In the genomic region with DNA sequence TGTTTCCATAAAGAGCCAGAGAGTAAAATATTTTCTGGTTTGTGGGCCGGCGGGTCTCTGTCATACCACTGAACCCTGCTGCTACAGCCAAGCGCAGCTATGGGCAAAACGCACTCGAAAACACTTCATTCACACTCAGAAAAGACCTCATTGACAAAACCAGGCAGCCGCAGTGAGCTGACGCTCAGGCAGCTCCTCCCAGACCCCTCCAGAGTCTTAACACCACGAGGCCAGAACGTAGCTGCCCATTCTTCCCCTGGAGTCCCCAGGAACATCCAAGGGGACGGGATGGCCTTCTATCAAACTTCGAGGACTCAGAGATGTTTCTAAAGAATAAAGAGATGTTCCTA, we compare ENCODE assay signal across 19 cellular contexts. TPM values are rescaled to one million over a fixed set of nuclear protein-coding genes. Genes with fewer than 3 reads are reported as not detected.
DNase-seq lines count a peak whose midpoint lies in the region; ATAC-seq, FAIRE-seq and TF ChIP-seq lines count a peak whose summit lies in the region.
"Had no signal": no experiment of that assay in that cellular context is flagged by ENCODE, and none has a peak within 500 bp of the region (broad histone marks: within the 10 kb centered on the region; RNA-seq: fewer than 3 reads in every experiment).

No MANE protein-coding gene starts in this region.

- no peak for TF ChIP-seq RAD21 in H1 (IDR thresholded peaks at IDR 0.05 in 1 of 2, conservative IDR thresholded peaks at IDR 0.05 in 1 of 2; ENCODE audit: low read depth in 2 of 2, low read length in 2 of 2)

- no peak overlapping the region for H2BK5ac ChIP-seq in H9 (ENCODE audit: insufficient read length, low read length)
- no peak overlapping the region for H2BK5ac ChIP-seq in H1 (ENCODE audit: low read depth, low read length)

- TF ChIP-seq POLR2A in H1 (IDR thresholded peaks at IDR 0.05; ENCODE audit: control extremely low read depth in 1 of 2, low read depth in 2 of 2, low read length in 2 of 2) (no peak), prostate gland (IDR thresholded peaks at IDR 0.05) (no peak)

- no peak overlapping the region for H2BK120ac ChIP-seq in H9 (ENCODE audit: low read depth, low read length, poor library complexity, severe bottlenecking)
- no peak overlapping the region for H2BK120ac ChIP-seq in H1 (replicated peaks; ENCODE audit: low read depth, low read length)

- no peak overlapping the region for H2AFZ ChIP-seq in H9 (ENCODE audit: low read length)
- no peak overlapping the region for H2AFZ ChIP-seq in H1 (ENCODE audit: low read length)

- H3K79me2 ChIP-seq in H9 (ENCODE audit: insufficient read depth, low read length) (no peaks in the 10 kb centered on the region; the same call in 1 of the 2 replicates), H1 (ENCODE audit: control insufficient read depth in 1 of 2, insufficient read depth in 2 of 2, low read length in 2 of 2) (peaks cover 0 to 8% of the 10 kb centered on the region in 2 experiments; a peak in 3 of 4 replicates)

- no peak for FAIRE-seq in H1 (lab: Jason Lieb, UNC)
- FAIRE-seq: GM18507 had no signal

- H3K4ac ChIP-seq in H9 (ENCODE audit: low read depth, low read length), result no peak overlapping the region
- no peak overlapping the region for H3K4ac ChIP-seq in H1 (replicated peaks; ENCODE audit: insufficient read length, low read depth, low read length)

- H3K27ac ChIP-seq in H9 (ENCODE audit: insufficient read length, low read depth, low read length) (no peak overlapping the region), H1 (ENCODE audit: low read depth, low read length) (no peak overlapping the region), prostate gland (peak overlapping the region; percentile 60 to 73)
- H3K27ac ChIP-seq: BLaER1 treated with 17β-estradiol and CSF1 and Interleukin-3, amounts not matched to agents 10 nM and 100 nM; lower lobe of right lung had no signal

- H2BK20ac ChIP-seq in H9 (ENCODE audit: low read depth, low read length, poor library complexity, severe bottlenecking) (no peak overlapping the region), H1 (ENCODE audit: low read length) (no peak overlapping the region)

- H3K27me3 ChIP-seq in H9 (ENCODE audit: insufficient read depth, low read length) (no peaks in the 10 kb centered on the region), H1 (replicated peaks in 1 of 4; ENCODE audit: control insufficient read depth in 3 of 4, extremely low read depth in 1 of 4, insufficient read depth in 3 of 4, low read length in 3 of 4) (no peaks in the 10 kb centered on the region), prostate gland (replicated peaks; ENCODE audit: insufficient read depth) (no peaks in the 10 kb centered on the region)
- H3K27me3 ChIP-seq: BLaER1 treated with 17β-estradiol and CSF1 and Interleukin-3, amounts not matched to agents 10 nM and 100 nM had no signal

- H3K9me3 ChIP-seq in H9 (ENCODE audit: control insufficient read depth, low read depth, low read length) (no peaks in the 10 kb centered on the region), H1 (ENCODE audit: insufficient read depth in 2 of 2, low read depth in 1 of 2, low read length in 1 of 2) (no peaks in the 10 kb centered on the region), prostate gland (no peaks in the 10 kb centered on the region)
- H3K9me3 ChIP-seq: BLaER1 treated with 17β-estradiol and CSF1 and Interleukin-3, amounts not matched to agents 10 nM and 100 nM; lower lobe of right lung had no signal

- H4K91ac ChIP-seq in H9 (ENCODE audit: insufficient read length, low read depth, low read length) (no peak overlapping the region), H1 (replicated peaks; ENCODE audit: insufficient read length, low read length) (no peak overlapping the region)

- no peak overlapping the region for H3K56ac ChIP-seq in H9 (ENCODE audit: insufficient read length, low read depth, low read length)
- H3K56ac ChIP-seq in H1 (replicated peaks; ENCODE audit: insufficient read length, low read depth, low read length), result no peak overlapping the region

- H3K36me3 Mint-ChIP-seq in Calu3 (ENCODE audit: insufficient read depth, unreplicated experiment) (peaks cover 100% of the 10 kb centered on the region), H9 (ENCODE audit: insufficient read depth in 1 of 3, low read depth in 3 of 3) (peaks cover 17 to 43% (median 28%) of the 10 kb centered on the region in 3 experiments)

- ATAC-seq in GM21529 (IDR thresholded peaks at IDR 0.05; ENCODE audit: unreplicated experiment), result no peak
- ATAC-seq: activated CD4-positive, CD25-positive, alpha-beta regulatory T cell treated with anti-CD3 and anti-CD28 coated beads, Interleukin-2, amount 50 U/mL, for 24 hours; esophagus mucosa; lower lobe of right lung; T-helper 17 cell had no signal

- H3K23me2 ChIP-seq in H9 (ENCODE audit: insufficient read length, low read depth, low read length, poor library complexity, severe bottlenecking), result no peaks in the 10 kb centered on the region
- peaks cover 8% of the 10 kb centered on the region; the same call in 1 of the 2 replicates for H3K23me2 ChIP-seq in H1 (ENCODE audit: low read depth, low read length)

- no peak overlapping the region for H3K23ac ChIP-seq in H9 (ENCODE audit: insufficient read length, low read depth, low read length)
- no peak overlapping the region for H3K23ac ChIP-seq in H1 (ENCODE audit: insufficient read length)

- no peak for TF ChIP-seq CTCF in Calu3 (IDR thresholded peaks at IDR 0.05; ENCODE audit: unreplicated experiment)
- TF ChIP-seq CTCF in H9 (conservative IDR thresholded peaks at IDR 0.05), result no peak
- TF ChIP-seq CTCF in H1 (IDR thresholded peaks at IDR 0.05; ENCODE audit: control extremely low read depth in 1 of 3, insufficient read depth in 1 of 3, low read depth in 1 of 3, low read length in 3 of 3), result no peak
- no peak for TF ChIP-seq CTCF in prostate gland (IDR thresholded peaks at IDR 0.05)
- TF ChIP-seq CTCF in GM13977 (IDR thresholded peaks at IDR 0.05; ENCODE audit: extremely low read depth, insufficient read depth, missing control alignments), result no peak

- no peak overlapping the region for H3K4me2 ChIP-seq in H9 (ENCODE audit: insufficient read depth, insufficient read length, low read length)
- H3K4me2 ChIP-seq in H1 (ENCODE audit: insufficient read depth in 1 of 2, low read depth in 2 of 2, low read length in 2 of 2), result no peak overlapping the region
- H3K4me2 ChIP-seq: smooth muscle cell had no signal

- H4K20me1 ChIP-seq in H9 (ENCODE audit: control insufficient read depth, insufficient read depth, insufficient read length) (no peaks in the 10 kb centered on the region), H1 (replicated peaks in 1 of 2; ENCODE audit: control insufficient read depth in 1 of 2, insufficient read depth in 2 of 2, low read length in 2 of 2) (peaks cover 3 to 13% of the 10 kb centered on the region in 2 experiments)

- CTCF ChIA-PET in Calu3 (lab: Charles Lee) (interaction anchor here (2.2 kb wide), 1 partner anchor 33 kb away, joined by 6 read pairs; no protein-coding TSS in a partner anchor), H1 (lab: Charles Lee; ENCODE audit: partially characterized antibody) (interaction anchor here (1.0 to 4.8 kb wide), 10 partner anchors 13 to 520 kb away, joined by 3 to 28 read pairs (median 4); no protein-coding TSS in a partner anchor)

- H2AK5ac ChIP-seq in H9 (ENCODE audit: insufficient read length, low read length) (no peak overlapping the region), H1 (ENCODE audit: low read depth, low read length) (no peak overlapping the region)

- in situ Hi-C loops in GM13977 (cut with MboI; ENCODE audit: low pct_unique_long_range_greater_than_20kb, low sequenced_read_pairs, unreplicated experiment), result loop anchor here (10.0 kb wide), 1 partner anchor 429 kb away; no protein-coding TSS in a partner anchor

- no peak overlapping the region for H4K8ac ChIP-seq in H9 (replicated peaks; ENCODE audit: insufficient read length, low read depth, low read length)
- peak overlapping the region; percentile 72; the same call in 1 of the 2 replicates for H4K8ac ChIP-seq in H1 (ENCODE audit: extremely low read depth, insufficient read depth, low read length)

- H4K5ac ChIP-seq in H9 (ENCODE audit: insufficient read length, low read depth, low read length) (no peak overlapping the region), H1 (ENCODE audit: insufficient read length, low read depth, low read length) (no peak overlapping the region)

- H3K36me3 ChIP-seq in H1 (ENCODE audit: control insufficient read depth in 2 of 4, insufficient read depth in 4 of 4, low read length in 3 of 4) (peaks cover 3 to 8% (median 4%) of the 10 kb centered on the region in 4 experiments; a peak in 5 of 8 replicates), prostate gland (peaks cover 13 to 25% of the 10 kb centered on the region in 2 donors)

- H3K18ac ChIP-seq in H9 (ENCODE audit: insufficient read length, low read depth, low read length), result no peak overlapping the region
- no peak overlapping the region for H3K18ac ChIP-seq in H1 (ENCODE audit: extremely low read depth, low read length)

- H3K27me3 Mint-ChIP-seq in Calu3 (ENCODE audit: unreplicated experiment), result no peaks in the 10 kb centered on the region
- H3K27me3 Mint-ChIP-seq in H9 (ENCODE audit: low read depth), result no peaks in the 10 kb centered on the region
- H3K27me3 Mint-ChIP-seq: T-helper 17 cell had no signal

- TF ChIP-seq EP300 in H1 (IDR thresholded peaks at IDR 0.05; ENCODE audit: borderline replicate concordance in 1 of 2, low read depth in 2 of 2, low read length in 2 of 2), result no peak

- H3K4me3 Mint-ChIP-seq in Calu3 (ENCODE audit: low read depth, unreplicated experiment), result peak overlapping the region; percentile 12
- no peak overlapping the region for H3K4me3 Mint-ChIP-seq in H9
- H3K4me3 Mint-ChIP-seq: activated naive CD4-positive, alpha-beta T cell treated with anti-CD3 and anti-CD28 coated beads for 36 hours; T-helper 17 cell had no signal

- H3K27ac Mint-ChIP-seq in Calu3 (ENCODE audit: unreplicated experiment) (peak overlapping the region; percentile 95), H9 (peak overlapping the region in 2 of 3 experiments; percentile 36 to 77; a peak in 4 of 7 replicates)
- H3K27ac Mint-ChIP-seq: activated naive CD4-positive, alpha-beta T cell treated with anti-CD3 and anti-CD28 coated beads for 36 hours; T-helper 17 cell had no signal

- BruUV-seq in Calu3 (replicated peaks; lab: Mats Ljungman, UMichigan), result no TSS peak

- H3K9ac ChIP-seq in H9 (ENCODE audit: extremely low read depth, insufficient read length, low read length) (no peak overlapping the region), H1 (replicated peaks in 1 of 4; ENCODE audit: extremely low read depth in 1 of 4, low read depth in 3 of 4, low read length in 3 of 4) (no peak overlapping the region)

- H3K4me3 ChIP-seq in H1 (ENCODE audit: extremely low read depth in 1 of 4, insufficient read depth in 2 of 4, low read depth in 3 of 4, low read length in 4 of 4) (no peak overlapping the region), prostate gland (no peak overlapping the region)
- H3K4me3 ChIP-seq: BLaER1 treated with 17β-estradiol and CSF1 and Interleukin-3, amounts not matched to agents 10 nM and 100 nM; lower lobe of right lung; smooth muscle cell had no signal

- H3K9me3 Mint-ChIP-seq in Calu3 (ENCODE audit: low read depth, unreplicated experiment) (no peaks in the 10 kb centered on the region), H9 (no peaks in the 10 kb centered on the region)
- H3K9me3 Mint-ChIP-seq: activated naive CD4-positive, alpha-beta T cell treated with anti-CD3 and anti-CD28 coated beads for 36 hours had no signal

- H3K4me1 ChIP-seq in H9 (ENCODE audit: insufficient read depth, low read length), result no peaks in the 10 kb centered on the region
- H3K4me1 ChIP-seq in H1 (replicated peaks in 1 of 4; ENCODE audit: control insufficient read depth in 3 of 4, insufficient read depth in 4 of 4, low read length in 3 of 4), result peaks cover 0 to 4% (median 2%) of the 10 kb centered on the region in 4 experiments; a peak in 3 of 7 replicates
- H3K4me1 ChIP-seq in prostate gland (replicated peaks), result peaks cover 19% of the 10 kb centered on the region

- no peak overlapping the region for H3T11ph ChIP-seq in H9 (ENCODE audit: low read length)

- no peak overlapping the region for H2BK15ac ChIP-seq in H9 (ENCODE audit: low read depth, low read length)
- no peak overlapping the region for H2BK15ac ChIP-seq in H1 (ENCODE audit: low read length)

- DNase-seq in Calu3, result no peak
- DNase-seq in H9, result no peak
- DNase-seq in H1 (ENCODE audit: low read depth in 1 of 2, low spot score in 2 of 2), result peak in 1 of 2 experiments; percentile 43
- DNase-seq in prostate gland (ENCODE audit: low spot score), result no peak
- no peak for DNase-seq in NOMO-1 (lab: John Stamatoyannopoulos, UW; ENCODE audit: unreplicated experiment in 2 of 2)
- DNase-seq in GM13977 (ENCODE audit: low spot score), result no peak
- DNase-seq: activated naive CD4-positive, alpha-beta T cell treated with anti-CD3 and anti-CD28 coated beads for 36 hours; DMS 273 treated with DMSO at 0.1 percent for 48 hours; NCI-H1417 treated with DMSO at 0.1 percent for 48 hours; NCI-H226; SHP77 treated with DMSO at 0.1 percent for 48 hours had no signal

- POLR2A ChIA-PET in H1 (lab: Charles Lee; ENCODE audit: partially characterized antibody), result no interaction called here

- H2BK12ac ChIP-seq in H9 (ENCODE audit: insufficient read length, low read depth, low read length) (no peak overlapping the region), H1 (ENCODE audit: low read depth, low read length) (no peak overlapping the region)

- H3K4me1 Mint-ChIP-seq in Calu3 (ENCODE audit: low read depth, unreplicated experiment) (peaks cover 60% of the 10 kb centered on the region), H9 (peaks cover 13 to 16% of the 10 kb centered on the region in 2 experiments)

- no peak overlapping the region for H3K14ac ChIP-seq in H9 (ENCODE audit: insufficient read depth, low read length)
- no peak overlapping the region for H3K14ac ChIP-seq in H1 (ENCODE audit: insufficient read length)

- intact Hi-C loops in Calu3 (cut with micrococcal nuclease; ENCODE audit: unreplicated experiment) (no loop called here), prostate gland (cut with DNase I) (loop anchor here (2.0 to 5.0 kb wide), 3 partner anchors 52 to 523 kb away; no protein-coding TSS in a partner anchor)

- no peaks in the 10 kb centered on the region for H3K79me1 ChIP-seq in H9 (ENCODE audit: insufficient read depth, low read depth, low read length, poor library complexity, severe bottlenecking)
- H3K79me1 ChIP-seq in H1 (ENCODE audit: low read depth, low read length), result peaks cover 3% of the 10 kb centered on the region; the same call in 1 of the 2 replicates

- WGBS in H9 (ENCODE audit: extremely low coverage, insufficient read length, low lambda C conversion rate), result no CpG with 5 or more reads among the region's 11 CpGs
- WGBS in H1 (ENCODE audit: extremely low coverage in 1 of 2, insufficient coverage in 1 of 2, insufficient read length in 1 of 2, insufficient replicate concordance in 2 of 2, low coverage in 1 of 2, low lambda C conversion rate in 2 of 2, missing lambda C conversion rate in 1 of 2), 2 experiments, result 81% methylated on average over 11 of the region's 11 CpGs; no CpG with 5 or more reads in 1 of the 2 experiments
- WGBS in prostate gland, result 88% methylated on average over 11 of the region's 11 CpGs

RNA-seq across cellular contexts. Expression of a gene that starts 35.6 kb away (rescaled TPM):
- total RNA-seq in Calu3 (2022) (2.9 and 12.5 TPM in 2 replicates), H9 (2021) (not detected in 2 replicates), prostate gland (1 to 10 TPM in 1 of 2 donors, under 1 TPM in 1; 0.14 to 8.9 TPM)
- not detected in 2 replicates for total RNA-seq in H1 (2021; fragmentation: NEBNext Ultra II Directional; extraction: Animal tissue kit (Norgen Biotek cat#: 25700))
- polyA plus RNA-seq in H1 (2011; rRNA removed), result not detected in 2 replicates
- not detected for polyA plus RNA-seq in H1 (2011; cell fraction: cytosol; rRNA removed)
- polyA plus RNA-seq in H1 (2011; cell fraction: nucleus; rRNA removed), result not detected
- not detected in 4 replicates for polyA plus RNA-seq in H1 (2012, experiment 1 of 2)
- not detected for polyA plus RNA-seq in H1 (2012, experiment 2 of 2)
- not detected for polyA plus RNA-seq in H1 (2013, experiment 1 of 2)
- polyA plus RNA-seq in H1 (2013, experiment 2 of 2), result not detected
- polyA minus RNA-seq in H1 (2011; rRNA and poly(A)+ RNA removed), result not detected in 2 replicates
- polyA minus RNA-seq in H1 (2011; cell fraction: cytosol; rRNA and poly(A)+ RNA removed), result not detected
- not detected for polyA minus RNA-seq in H1 (2011; cell fraction: nucleus; rRNA and poly(A)+ RNA removed)
- total RNA-seq: smooth muscle cell had no signal
- polyA plus RNA-seq: smooth muscle cell had no signal

RNA-seq across cellular contexts. Expression of a gene that starts 54.0 kb away (rescaled TPM):
- total RNA-seq in Calu3 (2022), result 732 and 1,302 TPM in 2 replicates
- total RNA-seq in H9 (2021), result 34.6 and 35.7 TPM in 2 replicates
- 20.0 and 20.5 TPM in 2 replicates for total RNA-seq in H1 (2021; fragmentation: NEBNext Ultra II Directional; extraction: Animal tissue kit (Norgen Biotek cat#: 25700))
- polyA plus RNA-seq in H1 (2011; rRNA removed), result 12.7 and 18.1 TPM in 2 replicates
- 10.3 TPM for polyA plus RNA-seq in H1 (2011; cell fraction: cytosol; rRNA removed)
- polyA plus RNA-seq in H1 (2011; cell fraction: nucleus; rRNA removed), result 21.0 TPM
- 3.8 to 11.4 TPM (median 10.2 TPM) in 4 replicates for polyA plus RNA-seq in H1 (2012, experiment 1 of 2)
- polyA plus RNA-seq in H1 (2012, experiment 2 of 2), result 7.9 TPM
- polyA plus RNA-seq in H1 (2013, experiment 1 of 2), result 17.9 TPM
- polyA plus RNA-seq in H1 (2013, experiment 2 of 2), result 19.1 TPM
- polyA minus RNA-seq in H1 (2011; rRNA and poly(A)+ RNA removed), result 5.6 and 6.0 TPM in 2 replicates
- polyA minus RNA-seq in H1 (2011; cell fraction: cytosol; rRNA and poly(A)+ RNA removed), result 15.3 TPM
- 12.0 TPM for polyA minus RNA-seq in H1 (2011; cell fraction: nucleus; rRNA and poly(A)+ RNA removed)
- total RNA-seq in prostate gland, result 100 to 1,000 TPM in 1 of 2 donors, 10 to 100 TPM in 1; 96.5 to 245 TPM

Comparison
In these comparisons a context has a peak if more than half of its experiments do, and no peak if none do; other contexts are left out.
1. H3K27ac ChIP-seq: peak in prostate gland (2 of 2); none in H9 (single experiment) and H1 (single experiment).